Comparison of ENCODE assay signal across 26 cellular contexts in genomic region chr6:128597004-128597403, GRCh38.
"Had no signal": no experiment of that assay in that cellular context is flagged by ENCODE, and none has a peak within 500 bp of the region (broad histone marks: within the 10 kb centered on the region; RNA-seq: fewer than 3 reads in every experiment).

No MANE protein-coding gene starts in this region.

- H3K4me3 ChIP-seq: ascending aorta, esophagus muscularis mucosa, left lung, right lobe of liver, thyroid gland, upper lobe of right lung had no signal

- H3K9me3 Mint-ChIP-seq: activated naive CD4-positive, alpha-beta T cell treated with anti-CD3 and anti-CD28 coated beads for 36 hours; activated naive CD8-positive, alpha-beta T cell treated with anti-CD3 and anti-CD28 coated beads, Interleukin-2, amount 10 ng/mL, durations not matched to agents 7 days and 5 days; effector memory CD8-positive, alpha-beta T cell; stimulated activated naive CD8-positive, alpha-beta T cell treated with anti-CD3 and anti-CD28 coated beads, Interleukin-15, Interleukin-2, amounts not matched to agents 100 ng/mL and 50 ng/mL, for 24 hours; T-helper 2 cell treated with Interferon-gamma antibody and Interleukin-4, amounts not matched to agents 5 μg/mL and 100 μg/mL, for 36 hours had no signal

- H3K4me1 ChIP-seq: ascending aorta, left lung, right lobe of liver, thyroid gland, upper lobe of right lung had no signal

- DNase-seq: activated CD4-positive, alpha-beta T cell treated with anti-CD3 and anti-CD28 coated beads for 48 hours; activated CD4-positive, alpha-beta T cell treated with anti-CD3 and anti-CD28 coated beads, Interleukin-2, amount 50 U/mL, for 48 hours; activated CD8-positive, alpha-beta memory T cell treated with anti-CD3 and anti-CD28 coated beads for 24 hours; activated effector memory CD4-positive, alpha-beta T cell treated with Interleukin-2 at 50 U/mL for 16 hours; activated naive CD4-positive, alpha-beta T cell treated with anti-CD3 and anti-CD28 coated beads for 36 hours; activated naive CD8-positive, alpha-beta T cell treated with anti-CD3 and anti-CD28 coated beads, Interleukin-2, amount 10 ng/mL, durations not matched to agents 7 days and 5 days; caudate nucleus; cortex of kidney; effector memory CD8-positive, alpha-beta T cell; foreskin melanocyte; left lung; naive B cell; nephron progenitor cell; right lobe of liver; stimulated activated CD4-positive, alpha-beta T cell treated with anti-CD3 and anti-CD28 coated beads, Interleukin-12 subunit alpha, Interleukin-12 subunit beta, amount 100 ng/mL, for 4 hours; stimulated activated CD4-positive, alpha-beta T cell treated with anti-CD3 and anti-CD28 coated beads, Interleukin-4, amount 100 ng/mL, for 1 hour; thyroid gland; upper lobe of right lung had no signal

- H3K4me3 Mint-ChIP-seq: activated naive CD4-positive, alpha-beta T cell treated with anti-CD3 and anti-CD28 coated beads for 36 hours; activated naive CD8-positive, alpha-beta T cell treated with anti-CD3 and anti-CD28 coated beads, Interleukin-2, amount 10 ng/mL, durations not matched to agents 7 days and 5 days; brain; effector memory CD8-positive, alpha-beta T cell; naive B cell; nephron progenitor cell; stimulated activated naive CD8-positive, alpha-beta T cell treated with anti-CD3 and anti-CD28 coated beads, Interleukin-15, Interleukin-2, amounts not matched to agents 100 ng/mL and 50 ng/mL, for 24 hours; T-helper 2 cell treated with Interferon-gamma antibody and Interleukin-4, amounts not matched to agents 5 μg/mL and 100 μg/mL, for 36 hours had no signal

- H3K4me1 Mint-ChIP-seq: naive B cell had no signal

- ATAC-seq: effector memory CD8-positive, alpha-beta T cell; left lung; upper lobe of right lung had no signal

- H3K27me3 ChIP-seq: ascending aorta, esophagus muscularis mucosa, left lung, neutrophil, right lobe of liver, thyroid gland, upper lobe of right lung had no signal

- H3K27ac Mint-ChIP-seq: activated naive CD4-positive, alpha-beta T cell treated with anti-CD3 and anti-CD28 coated beads for 36 hours; activated naive CD8-positive, alpha-beta T cell treated with anti-CD3 and anti-CD28 coated beads, Interleukin-2, amount 10 ng/mL, durations not matched to agents 7 days and 5 days; brain; effector memory CD8-positive, alpha-beta T cell; naive B cell; nephron progenitor cell; progenitor cell of endocrine pancreas; stimulated activated naive CD8-positive, alpha-beta T cell treated with anti-CD3 and anti-CD28 coated beads, Interleukin-15, Interleukin-2, amounts not matched to agents 100 ng/mL and 50 ng/mL, for 24 hours; T-helper 2 cell treated with Interferon-gamma antibody and Interleukin-4, amounts not matched to agents 5 μg/mL and 100 μg/mL, for 36 hours had no signal

- H3K27me3 Mint-ChIP-seq: effector memory CD8-positive, alpha-beta T cell had no signal

- H3K36me3 Mint-ChIP-seq: activated naive CD8-positive, alpha-beta T cell treated with anti-CD3 and anti-CD28 coated beads, Interleukin-2, amount 10 ng/mL, durations not matched to agents 7 days and 5 days; brain; naive B cell had no signal

- H3K36me3 ChIP-seq: ascending aorta, esophagus muscularis mucosa, left lung, neutrophil, right lobe of liver, thyroid gland, upper lobe of right lung had no signal

- FAIRE-seq: endothelial cell of umbilical vein had no signal

- H3K9me3 ChIP-seq: ascending aorta, esophagus muscularis mucosa, neutrophil, right lobe of liver, thyroid gland, upper lobe of right lung had no signal

- H3K27ac ChIP-seq: ascending aorta, esophagus muscularis mucosa, left lung, neutrophil, right lobe of liver, thyroid gland, upper lobe of right lung had no signal
